ENCODE assay signal across 1 cellular context in the genomic region with DNA sequence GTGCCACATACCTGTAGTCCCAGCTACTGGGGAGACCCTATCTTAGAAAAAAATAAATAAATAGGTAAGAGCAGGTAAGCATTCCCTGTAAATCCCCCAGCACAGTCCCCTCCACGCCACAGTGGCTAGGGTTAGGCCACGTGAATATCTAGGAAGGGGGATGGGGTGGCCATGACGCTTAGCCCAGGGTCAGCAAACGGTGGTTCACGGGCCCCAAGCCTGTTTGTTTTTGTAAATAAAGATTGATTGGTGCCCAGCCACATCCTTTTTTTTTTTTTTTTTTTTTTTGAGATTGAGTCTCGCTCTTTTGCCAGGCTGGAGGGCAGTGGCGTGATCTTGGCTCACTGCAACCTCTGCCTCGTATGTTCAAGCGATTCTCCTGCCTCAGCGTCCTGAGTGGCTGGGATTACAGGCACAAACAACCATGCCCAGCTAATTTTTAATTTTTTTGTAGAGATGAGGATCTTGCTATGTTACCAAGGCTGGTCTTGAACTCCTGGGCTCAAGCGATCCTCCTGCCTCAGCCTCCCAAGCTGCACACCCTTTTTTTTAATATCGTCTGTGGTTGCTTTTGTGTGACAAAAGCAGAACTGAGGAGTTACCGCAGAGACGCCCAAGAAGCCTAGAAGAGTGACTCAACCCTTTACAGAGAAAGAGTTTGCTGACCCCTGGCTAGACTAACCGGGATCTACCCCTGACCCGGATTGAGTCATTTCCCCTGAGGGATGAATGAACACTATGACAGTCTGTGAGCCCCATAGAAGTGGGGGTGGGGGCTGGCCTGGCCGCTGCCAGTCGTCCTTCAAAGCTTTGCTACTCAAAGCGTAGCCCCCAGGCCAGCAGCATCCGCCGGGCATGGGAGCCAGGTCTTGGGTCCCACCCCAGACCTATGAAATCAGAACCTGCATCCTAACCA.
A peak's percentile ranks its signal among the peaks of the same experiment; 100 is the strongest.
TF ChIP-seq lines count a peak whose summit lies in the region.

No MANE protein-coding gene starts in this region.

TF ChIP-seq in HCT116, 20 proteins besides CTCF, POLR2A, EP300 and RAD21 (continued from another document):
- TF ChIP-seq, protein P1, sequence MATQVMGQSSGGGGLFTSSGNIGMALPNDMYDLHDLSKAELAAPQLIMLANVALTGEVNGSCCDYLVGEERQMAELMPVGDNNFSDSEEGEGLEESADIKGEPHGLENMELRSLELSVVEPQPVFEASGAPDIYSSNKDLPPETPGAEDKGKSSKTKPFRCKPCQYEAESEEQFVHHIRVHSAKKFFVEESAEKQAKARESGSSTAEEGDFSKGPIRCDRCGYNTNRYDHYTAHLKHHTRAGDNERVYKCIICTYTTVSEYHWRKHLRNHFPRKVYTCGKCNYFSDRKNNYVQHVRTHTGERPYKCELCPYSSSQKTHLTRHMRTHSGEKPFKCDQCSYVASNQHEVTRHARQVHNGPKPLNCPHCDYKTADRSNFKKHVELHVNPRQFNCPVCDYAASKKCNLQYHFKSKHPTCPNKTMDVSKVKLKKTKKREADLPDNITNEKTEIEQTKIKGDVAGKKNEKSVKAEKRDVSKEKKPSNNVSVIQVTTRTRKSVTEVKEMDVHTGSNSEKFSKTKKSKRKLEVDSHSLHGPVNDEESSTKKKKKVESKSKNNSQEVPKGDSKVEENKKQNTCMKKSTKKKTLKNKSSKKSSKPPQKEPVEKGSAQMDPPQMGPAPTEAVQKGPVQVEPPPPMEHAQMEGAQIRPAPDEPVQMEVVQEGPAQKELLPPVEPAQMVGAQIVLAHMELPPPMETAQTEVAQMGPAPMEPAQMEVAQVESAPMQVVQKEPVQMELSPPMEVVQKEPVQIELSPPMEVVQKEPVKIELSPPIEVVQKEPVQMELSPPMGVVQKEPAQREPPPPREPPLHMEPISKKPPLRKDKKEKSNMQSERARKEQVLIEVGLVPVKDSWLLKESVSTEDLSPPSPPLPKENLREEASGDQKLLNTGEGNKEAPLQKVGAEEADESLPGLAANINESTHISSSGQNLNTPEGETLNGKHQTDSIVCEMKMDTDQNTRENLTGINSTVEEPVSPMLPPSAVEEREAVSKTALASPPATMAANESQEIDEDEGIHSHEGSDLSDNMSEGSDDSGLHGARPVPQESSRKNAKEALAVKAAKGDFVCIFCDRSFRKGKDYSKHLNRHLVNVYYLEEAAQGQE (IDR thresholded peaks at IDR 0.05; ENCODE audit: low read depth) = no peak
- TF ChIP-seq FOSL1 (IDR thresholded peaks at IDR 0.05; ENCODE audit: low read depth) (peak; percentile 86; the same call in 1 of the 2 replicates), ZNF274 (IDR thresholded peaks at IDR 0.05; ENCODE audit: low read depth, low read length) (no peak), JUND (IDR thresholded peaks at IDR 0.05) (peak; percentile 84), SIN3A (IDR thresholded peaks at IDR 0.05; ENCODE audit: low read depth) (no peak), SRF (IDR thresholded peaks at IDR 0.05; ENCODE audit: low read depth) (no peak)
- TF ChIP-seq, protein P2, sequence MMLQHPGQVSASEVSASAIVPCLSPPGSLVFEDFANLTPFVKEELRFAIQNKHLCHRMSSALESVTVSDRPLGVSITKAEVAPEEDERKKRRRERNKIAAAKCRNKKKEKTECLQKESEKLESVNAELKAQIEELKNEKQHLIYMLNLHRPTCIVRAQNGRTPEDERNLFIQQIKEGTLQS (IDR thresholded peaks at IDR 0.05) = no peak
